16 cellular contexts compared by ENCODE assay signal in genomic region chr2:203446071-203446481, GRCh38.
DNase-seq lines count a peak whose midpoint lies in the region; ATAC-seq and TF ChIP-seq lines count a peak whose summit lies in the region.
"Had no signal": no experiment of that assay in that cellular context is flagged by ENCODE, and none has a peak within 500 bp of the region (broad histone marks: within the 10 kb centered on the region; RNA-seq: fewer than 3 reads in every experiment).

No MANE protein-coding gene starts in this region.

- no peaks in the 10 kb centered on the region for H3K27me3 Mint-ChIP-seq in activated CD4-positive, alpha-beta T cell treated with anti-CD3 and anti-CD28 coated beads for 36 hours
- H3K27me3 Mint-ChIP-seq in endothelial cell (ENCODE audit: unreplicated experiment) (peaks cover 2% of the 10 kb centered on the region), progenitor cell of endocrine pancreas (no peaks in the 10 kb centered on the region)
- H3K27me3 Mint-ChIP-seq: brain had no signal

- peaks cover 12% of the 10 kb centered on the region for H3K36me3 Mint-ChIP-seq in activated CD4-positive, alpha-beta T cell treated with anti-CD3 and anti-CD28 coated beads for 36 hours (ENCODE audit: low read depth)
- H3K36me3 Mint-ChIP-seq in endothelial cell (ENCODE audit: low read depth, unreplicated experiment) (peaks cover 28% of the 10 kb centered on the region), progenitor cell of endocrine pancreas (ENCODE audit: insufficient read depth) (peaks cover 2% of the 10 kb centered on the region)

- H3K9me3 Mint-ChIP-seq in activated CD4-positive, alpha-beta T cell treated with anti-CD3 and anti-CD28 coated beads for 36 hours (ENCODE audit: low read depth) = no peaks in the 10 kb centered on the region
- no peaks in the 10 kb centered on the region for H3K9me3 Mint-ChIP-seq in endothelial cell (ENCODE audit: unreplicated experiment)
- H3K9me3 Mint-ChIP-seq in progenitor cell of endocrine pancreas (ENCODE audit: low read depth) = no peaks in the 10 kb centered on the region
- H3K9me3 Mint-ChIP-seq: brain had no signal

- intact Hi-C loops in activated CD4-positive, alpha-beta T cell treated with anti-CD3 and anti-CD28 coated beads for 36 hours (cut with DNase I, micrococcal nuclease) = no loop called here

- peak; percentile 49 for ATAC-seq in activated CD4-positive, alpha-beta T cell treated with anti-CD3 and anti-CD28 coated beads for 36 hours
- ATAC-seq: esophagus mucosa had no signal

- H3K4me3 Mint-ChIP-seq in activated CD4-positive, alpha-beta T cell treated with anti-CD3 and anti-CD28 coated beads for 36 hours = no peak overlapping the region
- peak overlapping the region; percentile 44 for H3K4me3 Mint-ChIP-seq in endothelial cell (ENCODE audit: unreplicated experiment)
- H3K4me3 Mint-ChIP-seq in progenitor cell of endocrine pancreas (ENCODE audit: low read depth) = no peak overlapping the region
- H3K4me3 Mint-ChIP-seq: brain had no signal

- TF ChIP-seq CTCF in RWPE1 (conservative IDR thresholded peaks at IDR 0.05; ENCODE audit: low read depth) (no peak), endothelial cell (IDR thresholded peaks at IDR 0.05; ENCODE audit: unreplicated experiment) (no peak), progenitor cell of endocrine pancreas (IDR thresholded peaks at IDR 0.05; ENCODE audit: unreplicated experiment) (no peak)

- POLR2A ChIA-PET in activated CD4-positive, alpha-beta T cell treated with anti-CD3 and anti-CD28 coated beads for 36 hours (lab: Charles Lee) = no interaction called here
- POLR2A ChIA-PET in RWPE1 (lab: Yijun Ruan, JAX; ENCODE audit: low non-redundant PET) = no interaction called here

- CTCF ChIA-PET in activated CD4-positive, alpha-beta T cell treated with anti-CD3 and anti-CD28 coated beads for 36 hours (lab: Charles Lee) = no interaction called here
- CTCF ChIA-PET in RWPE1 (lab: Yijun Ruan, JAX) = interaction anchor here (0.5 kb wide), 1 partner anchor 808 kb away, joined by 3 read pairs; no protein-coding TSS in a partner anchor

- no peak overlapping the region for H3K27ac ChIP-seq in RWPE1

- H3K4me1 Mint-ChIP-seq in activated CD4-positive, alpha-beta T cell treated with anti-CD3 and anti-CD28 coated beads for 36 hours = peaks cover 6% of the 10 kb centered on the region
- H3K4me1 Mint-ChIP-seq in endothelial cell (ENCODE audit: unreplicated experiment) = peaks cover 31% of the 10 kb centered on the region
- H3K4me1 Mint-ChIP-seq in progenitor cell of endocrine pancreas (ENCODE audit: low read depth) = peaks cover 17% of the 10 kb centered on the region
- H3K4me1 Mint-ChIP-seq: brain had no signal

- no peak overlapping the region for H3K27ac Mint-ChIP-seq in activated CD4-positive, alpha-beta T cell treated with anti-CD3 and anti-CD28 coated beads for 36 hours
- peak overlapping the region; percentile 3 for H3K27ac Mint-ChIP-seq in endothelial cell (ENCODE audit: unreplicated experiment)
- no peak overlapping the region for H3K27ac Mint-ChIP-seq in progenitor cell of endocrine pancreas

- no peak for DNase-seq in activated CD4-positive, alpha-beta T cell treated with anti-CD3 and anti-CD28 coated beads for 36 hours
- DNase-seq in activated CD4-positive, alpha-beta T cell treated with anti-CD3 and anti-CD28 coated beads, Interleukin-2, amount 50 U/mL, for 48 hours = no peak
- DNase-seq in RWPE1 (ENCODE audit: low spot score) = peak; percentile 20
- no peak for DNase-seq in endothelial cell (ENCODE audit: low spot score)
- DNase-seq in pulmonary artery endothelial cell (ENCODE audit: low read depth, low spot score) = peak; percentile 50
- no peak for DNase-seq in D341Med (ENCODE audit: low spot score)
- DNase-seq in NCI-H2107 (lab: John Stamatoyannopoulos, UW) = no peak
- DNase-seq in progenitor cell of endocrine pancreas (ENCODE audit: low spot score, unreplicated experiment) = no peak
- DNase-seq: ACHN, DMS79, NCI-H1105, NCI-H82, occipital lobe, substantia nigra had no signal

Comparison
In these comparisons a context has a peak if more than half of its experiments do, and no peak if none do; other contexts are left out.
1. DNase-seq: peak in RWPE1 (single experiment) and pulmonary artery endothelial cell (single experiment); none in activated CD4-positive, alpha-beta T cell treated with anti-CD3 and anti-CD28 coated beads for 36 hours (single experiment), activated CD4-positive, alpha-beta T cell treated with anti-CD3 and anti-CD28 coated beads, Interleukin-2, amount 50 U/mL, for 48 hours (0 of 2), endothelial cell (single experiment), D341Med (single experiment), NCI-H2107 (single experiment) and progenitor cell of endocrine pancreas (single experiment).